1 cellular context compared by ENCODE assay signal in the genomic region with DNA sequence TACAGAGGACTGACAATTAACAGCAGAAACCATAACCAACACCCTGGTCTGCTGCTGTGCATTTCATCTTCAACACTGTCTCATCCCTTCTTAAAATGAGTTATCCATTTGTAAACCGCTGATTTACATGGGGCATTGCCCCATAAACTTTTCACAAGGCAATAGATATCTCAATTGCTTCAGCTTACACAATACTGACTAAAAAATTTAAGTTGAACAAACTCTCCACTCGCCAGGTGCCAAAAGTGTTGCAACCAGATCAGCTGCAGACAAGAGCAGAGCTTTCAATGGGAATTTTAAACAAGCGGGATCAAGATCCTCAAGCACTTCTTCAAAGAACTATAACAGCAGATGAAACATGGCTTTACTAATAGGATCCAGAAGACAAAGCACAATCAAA.
TF ChIP-seq lines count a peak whose summit lies in the region.

No MANE protein-coding gene starts in this region.

TF ChIP-seq in GM23338, 12 proteins besides CTCF, POLR2A, EP300 and RAD21 (continued from another document):
- TF ChIP-seq, protein P1, sequence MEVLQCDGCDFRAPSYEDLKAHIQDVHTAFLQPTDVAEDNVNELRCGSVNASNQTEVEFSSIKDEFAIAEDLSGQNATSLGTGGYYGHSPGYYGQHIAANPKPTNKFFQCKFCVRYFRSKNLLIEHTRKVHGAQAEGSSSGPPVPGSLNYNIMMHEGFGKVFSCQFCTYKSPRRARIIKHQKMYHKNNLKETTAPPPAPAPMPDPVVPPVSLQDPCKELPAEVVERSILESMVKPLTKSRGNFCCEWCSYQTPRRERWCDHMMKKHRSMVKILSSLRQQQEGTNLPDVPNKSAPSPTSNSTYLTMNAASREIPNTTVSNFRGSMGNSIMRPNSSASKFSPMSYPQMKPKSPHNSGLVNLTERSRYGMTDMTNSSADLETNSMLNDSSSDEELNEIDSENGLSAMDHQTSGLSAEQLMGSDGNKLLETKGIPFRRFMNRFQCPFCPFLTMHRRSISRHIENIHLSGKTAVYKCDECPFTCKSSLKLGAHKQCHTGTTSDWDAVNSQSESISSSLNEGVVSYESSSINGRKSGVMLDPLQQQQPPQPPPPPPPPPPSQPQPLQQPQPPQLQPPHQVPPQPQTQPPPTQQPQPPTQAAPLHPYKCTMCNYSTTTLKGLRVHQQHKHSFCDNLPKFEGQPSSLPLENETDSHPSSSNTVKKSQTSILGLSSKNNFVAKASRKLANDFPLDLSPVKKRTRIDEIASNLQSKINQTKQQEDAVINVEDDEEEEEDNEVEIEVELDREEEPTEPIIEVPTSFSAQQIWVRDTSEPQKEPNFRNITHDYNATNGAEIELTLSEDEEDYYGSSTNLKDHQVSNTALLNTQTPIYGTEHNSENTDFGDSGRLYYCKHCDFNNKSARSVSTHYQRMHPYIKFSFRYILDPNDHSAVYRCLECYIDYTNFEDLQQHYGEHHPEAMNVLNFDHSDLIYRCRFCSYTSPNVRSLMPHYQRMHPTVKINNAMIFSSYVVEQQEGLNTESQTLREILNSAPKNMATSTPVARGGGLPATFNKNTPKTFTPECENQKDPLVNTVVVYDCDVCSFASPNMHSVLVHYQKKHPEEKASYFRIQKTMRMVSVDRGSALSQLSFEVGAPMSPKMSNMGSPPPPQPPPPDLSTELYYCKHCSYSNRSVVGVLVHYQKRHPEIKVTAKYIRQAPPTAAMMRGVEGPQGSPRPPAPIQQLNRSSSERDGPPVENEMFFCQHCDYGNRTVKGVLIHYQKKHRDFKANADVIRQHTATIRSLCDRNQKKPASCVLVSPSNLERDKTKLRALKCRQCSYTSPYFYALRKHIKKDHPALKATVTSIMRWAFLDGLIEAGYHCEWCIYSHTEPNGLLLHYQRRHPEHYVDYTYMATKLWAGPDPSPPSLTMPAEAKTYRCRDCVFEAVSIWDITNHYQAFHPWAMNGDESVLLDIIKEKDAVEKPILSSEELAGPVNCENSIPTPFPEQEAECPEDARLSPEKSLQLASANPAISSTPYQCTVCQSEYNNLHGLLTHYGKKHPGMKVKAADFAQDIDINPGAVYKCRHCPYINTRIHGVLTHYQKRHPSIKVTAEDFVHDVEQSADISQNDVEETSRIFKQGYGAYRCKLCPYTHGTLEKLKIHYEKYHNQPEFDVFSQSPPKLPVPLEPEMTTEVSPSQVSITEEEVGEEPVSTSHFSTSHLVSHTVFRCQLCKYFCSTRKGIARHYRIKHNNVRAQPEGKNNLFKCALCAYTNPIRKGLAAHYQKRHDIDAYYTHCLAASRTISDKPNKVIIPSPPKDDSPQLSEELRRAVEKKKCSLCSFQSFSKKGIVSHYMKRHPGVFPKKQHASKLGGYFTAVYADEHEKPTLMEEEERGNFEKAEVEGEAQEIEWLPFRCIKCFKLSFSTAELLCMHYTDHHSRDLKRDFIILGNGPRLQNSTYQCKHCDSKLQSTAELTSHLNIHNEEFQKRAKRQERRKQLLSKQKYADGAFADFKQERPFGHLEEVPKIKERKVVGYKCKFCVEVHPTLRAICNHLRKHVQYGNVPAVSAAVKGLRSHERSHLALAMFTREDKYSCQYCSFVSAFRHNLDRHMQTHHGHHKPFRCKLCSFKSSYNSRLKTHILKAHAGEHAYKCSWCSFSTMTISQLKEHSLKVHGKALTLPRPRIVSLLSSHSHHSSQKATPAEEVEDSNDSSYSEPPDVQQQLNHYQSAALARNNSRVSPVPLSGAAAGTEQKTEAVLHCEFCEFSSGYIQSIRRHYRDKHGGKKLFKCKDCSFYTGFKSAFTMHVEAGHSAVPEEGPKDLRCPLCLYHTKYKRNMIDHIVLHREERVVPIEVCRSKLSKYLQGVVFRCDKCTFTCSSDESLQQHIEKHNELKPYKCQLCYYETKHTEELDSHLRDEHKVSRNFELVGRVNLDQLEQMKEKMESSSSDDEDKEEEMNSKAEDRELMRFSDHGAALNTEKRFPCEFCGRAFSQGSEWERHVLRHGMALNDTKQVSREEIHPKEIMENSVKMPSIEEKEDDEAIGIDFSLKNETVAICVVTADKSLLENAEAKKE (CRISPR knock-in tag; IDR thresholded peaks at IDR 0.05): no peak
- TF ChIP-seq ZNF331 (CRISPR knock-in tag; IDR thresholded peaks at IDR 0.05; ENCODE audit: low read depth) (no peak), JUNB (IDR thresholded peaks at IDR 0.05; ENCODE audit: unreplicated experiment) (no peak), EZH2phosphoT487 (IDR thresholded peaks at IDR 0.05; ENCODE audit: unreplicated experiment) (no peak), NANOG (IDR thresholded peaks at IDR 0.05; ENCODE audit: borderline replicate concordance) (no peak)
- TF ChIP-seq, protein P2, sequence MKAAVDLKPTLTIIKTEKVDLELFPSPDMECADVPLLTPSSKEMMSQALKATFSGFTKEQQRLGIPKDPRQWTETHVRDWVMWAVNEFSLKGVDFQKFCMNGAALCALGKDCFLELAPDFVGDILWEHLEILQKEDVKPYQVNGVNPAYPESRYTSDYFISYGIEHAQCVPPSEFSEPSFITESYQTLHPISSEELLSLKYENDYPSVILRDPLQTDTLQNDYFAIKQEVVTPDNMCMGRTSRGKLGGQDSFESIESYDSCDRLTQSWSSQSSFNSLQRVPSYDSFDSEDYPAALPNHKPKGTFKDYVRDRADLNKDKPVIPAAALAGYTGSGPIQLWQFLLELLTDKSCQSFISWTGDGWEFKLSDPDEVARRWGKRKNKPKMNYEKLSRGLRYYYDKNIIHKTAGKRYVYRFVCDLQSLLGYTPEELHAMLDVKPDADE (IDR thresholded peaks at IDR 0.05): no peak
- TF ChIP-seq, protein P3, sequence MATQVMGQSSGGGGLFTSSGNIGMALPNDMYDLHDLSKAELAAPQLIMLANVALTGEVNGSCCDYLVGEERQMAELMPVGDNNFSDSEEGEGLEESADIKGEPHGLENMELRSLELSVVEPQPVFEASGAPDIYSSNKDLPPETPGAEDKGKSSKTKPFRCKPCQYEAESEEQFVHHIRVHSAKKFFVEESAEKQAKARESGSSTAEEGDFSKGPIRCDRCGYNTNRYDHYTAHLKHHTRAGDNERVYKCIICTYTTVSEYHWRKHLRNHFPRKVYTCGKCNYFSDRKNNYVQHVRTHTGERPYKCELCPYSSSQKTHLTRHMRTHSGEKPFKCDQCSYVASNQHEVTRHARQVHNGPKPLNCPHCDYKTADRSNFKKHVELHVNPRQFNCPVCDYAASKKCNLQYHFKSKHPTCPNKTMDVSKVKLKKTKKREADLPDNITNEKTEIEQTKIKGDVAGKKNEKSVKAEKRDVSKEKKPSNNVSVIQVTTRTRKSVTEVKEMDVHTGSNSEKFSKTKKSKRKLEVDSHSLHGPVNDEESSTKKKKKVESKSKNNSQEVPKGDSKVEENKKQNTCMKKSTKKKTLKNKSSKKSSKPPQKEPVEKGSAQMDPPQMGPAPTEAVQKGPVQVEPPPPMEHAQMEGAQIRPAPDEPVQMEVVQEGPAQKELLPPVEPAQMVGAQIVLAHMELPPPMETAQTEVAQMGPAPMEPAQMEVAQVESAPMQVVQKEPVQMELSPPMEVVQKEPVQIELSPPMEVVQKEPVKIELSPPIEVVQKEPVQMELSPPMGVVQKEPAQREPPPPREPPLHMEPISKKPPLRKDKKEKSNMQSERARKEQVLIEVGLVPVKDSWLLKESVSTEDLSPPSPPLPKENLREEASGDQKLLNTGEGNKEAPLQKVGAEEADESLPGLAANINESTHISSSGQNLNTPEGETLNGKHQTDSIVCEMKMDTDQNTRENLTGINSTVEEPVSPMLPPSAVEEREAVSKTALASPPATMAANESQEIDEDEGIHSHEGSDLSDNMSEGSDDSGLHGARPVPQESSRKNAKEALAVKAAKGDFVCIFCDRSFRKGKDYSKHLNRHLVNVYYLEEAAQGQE (IDR thresholded peaks at IDR 0.05; ENCODE audit: unreplicated experiment): no peak
